Comparison of ENCODE assay signal across 8 cellular contexts in the genomic region with DNA sequence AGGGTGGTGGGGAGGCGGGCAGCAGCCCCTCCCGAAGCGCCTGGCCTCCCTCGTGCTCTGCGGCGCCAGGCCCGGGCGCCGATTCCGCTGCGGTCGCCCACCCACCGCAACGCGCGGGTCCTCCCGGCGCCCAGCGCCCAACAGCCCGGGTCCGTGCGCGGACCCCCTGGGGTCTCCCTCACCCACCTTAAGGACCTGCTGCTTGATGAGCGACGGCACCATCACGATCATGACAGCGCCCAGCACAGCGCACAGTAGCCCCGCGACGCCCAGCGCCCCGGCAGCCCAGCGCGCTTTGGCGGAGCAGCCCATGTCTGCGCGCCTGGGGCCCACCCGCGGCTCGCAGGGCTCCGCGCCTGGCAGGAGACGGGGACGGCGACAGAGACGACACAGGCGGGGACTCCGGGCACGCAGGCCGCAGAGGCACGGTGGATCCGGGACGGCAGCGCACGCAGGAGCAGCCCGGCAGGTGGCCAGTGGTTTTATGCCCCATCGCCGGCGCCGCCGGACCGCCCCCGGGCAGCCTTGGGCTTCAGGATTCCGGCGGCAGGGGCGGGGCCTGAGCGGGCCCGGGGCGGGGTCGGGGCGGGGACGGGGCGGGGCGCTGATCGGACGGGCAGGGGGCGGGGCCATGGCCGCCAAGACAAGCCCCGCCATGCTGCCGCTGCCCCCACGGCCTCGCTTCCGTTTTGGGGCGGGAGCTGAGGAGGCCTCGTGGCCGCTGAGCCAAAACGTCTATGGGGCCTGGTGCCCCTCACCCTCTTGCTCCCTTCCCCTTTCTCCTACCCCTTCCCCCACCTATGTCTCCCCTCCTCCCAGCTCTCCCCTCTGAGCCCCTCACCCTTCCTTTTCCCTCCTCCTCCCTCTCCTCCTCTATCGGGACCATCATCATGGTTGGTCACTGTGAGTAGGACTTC. TPM values are rescaled to one million over a fixed set of nuclear protein-coding genes. Genes with fewer than 3 reads are reported as not detected.
DNase-seq lines count a peak whose midpoint lies in the region; ATAC-seq and TF ChIP-seq lines count a peak whose summit lies in the region.

A gene with protein sequence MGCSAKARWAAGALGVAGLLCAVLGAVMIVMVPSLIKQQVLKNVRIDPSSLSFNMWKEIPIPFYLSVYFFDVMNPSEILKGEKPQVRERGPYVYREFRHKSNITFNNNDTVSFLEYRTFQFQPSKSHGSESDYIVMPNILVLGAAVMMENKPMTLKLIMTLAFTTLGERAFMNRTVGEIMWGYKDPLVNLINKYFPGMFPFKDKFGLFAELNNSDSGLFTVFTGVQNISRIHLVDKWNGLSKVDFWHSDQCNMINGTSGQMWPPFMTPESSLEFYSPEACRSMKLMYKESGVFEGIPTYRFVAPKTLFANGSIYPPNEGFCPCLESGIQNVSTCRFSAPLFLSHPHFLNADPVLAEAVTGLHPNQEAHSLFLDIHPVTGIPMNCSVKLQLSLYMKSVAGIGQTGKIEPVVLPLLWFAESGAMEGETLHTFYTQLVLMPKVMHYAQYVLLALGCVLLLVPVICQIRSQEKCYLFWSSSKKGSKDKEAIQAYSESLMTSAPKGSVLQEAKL (minus strand): TSS at position 456 of the 917 bp plus-strand sequence. CDS start 144 bp downstream, at position 312.

- H3K36me3 ChIP-seq in kidney epithelial cell (ENCODE audit: control insufficient read depth, insufficient read depth, low read length), result no peaks in the 10 kb centered on the region

- H3K27me3 ChIP-seq in kidney epithelial cell (ENCODE audit: control insufficient read depth, insufficient read depth, low read length), result no peaks in the 10 kb centered on the region

- TF ChIP-seq CTCF in kidney epithelial cell (IDR thresholded peaks at IDR 0.05; ENCODE audit: insufficient read depth, low read length, poor library complexity, severe bottlenecking), result no peak

- H3K4me3 ChIP-seq in kidney epithelial cell (ENCODE audit: low read depth, low read length), result peak within 1 kb of the TSS; percentile 54

- ATAC-seq in GM18868 (IDR thresholded peaks at IDR 0.05; ENCODE audit: unreplicated experiment), result peak; percentile 70
- ATAC-seq in HG03097 (IDR thresholded peaks at IDR 0.05; ENCODE audit: low FRiP score, unreplicated experiment), result peak; percentile 64
- ATAC-seq in activated CD4-positive, CD25-positive, alpha-beta regulatory T cell treated with anti-CD3 and anti-CD28 coated beads, Interleukin-2, amount 50 U/mL, for 24 hours, result peak; percentile 80 to 82

- DNase-seq in ACHN (peak; percentile 86), NCI-H2227 treated with DMSO at 0.1 percent for 48 hours (lab: John Stamatoyannopoulos, UW) (peak; percentile 67), cerebellar cortex (ENCODE audit: low spot score) (peak; percentile 74), kidney epithelial cell (ENCODE audit: low read depth) (no peak)
- peak; percentile 59 to 69 for DNase-seq in stimulated activated CD4-positive, alpha-beta T cell treated with anti-CD3 and anti-CD28 coated beads, Interleukin-15, amount 100 ng/mL, for 48 hours (ENCODE audit: low read depth in 2 of 2)

- in situ Hi-C loops in ACHN (cut with HindIII; ENCODE audit: low pct_ligation_motif_present, low pct_unique_long_range_greater_than_20kb, low sequenced_read_pairs), result no loop called here

RNA-seq across cellular contexts. Expression of the gene that starts here (rescaled TPM):
- total RNA-seq in kidney epithelial cell, result 30.0 and 36.1 TPM in 2 replicates
